Comparison of ENCODE assay signal across 12 cellular contexts in genomic region chr13:77477299-77477848, GRCh38. TPM values are rescaled to one million over a fixed set of nuclear protein-coding genes. Genes with fewer than 3 reads are reported as not detected.
A peak's percentile ranks its signal among the peaks of the same experiment; 100 is the strongest.
DNase-seq lines count a peak whose midpoint lies in the region; ATAC-seq and TF ChIP-seq lines count a peak whose summit lies in the region.
"Had no signal": no experiment of that assay in that cellular context is flagged by ENCODE, and none has a peak within 500 bp of the region (broad histone marks: within the 10 kb centered on the region; RNA-seq: fewer than 3 reads in every experiment).

No MANE protein-coding gene starts in this region.

- H3K36me3 ChIP-seq in BLaER1 treated with 17β-estradiol and CSF1 and Interleukin-3, amounts not matched to agents 10 nM and 100 nM = no peaks in the 10 kb centered on the region
- H3K36me3 ChIP-seq in GM23248 (ENCODE audit: low read depth) (no peaks in the 10 kb centered on the region), body of pancreas (replicated peaks in 1 of 2; ENCODE audit: insufficient read depth in 1 of 2, low read depth in 2 of 2) (no peaks in the 10 kb centered on the region)

- no peaks in the 10 kb centered on the region for H4K20me1 ChIP-seq in BLaER1 treated with 17β-estradiol and CSF1 and Interleukin-3, amounts not matched to agents 10 nM and 100 nM
- no peaks in the 10 kb centered on the region for H4K20me1 ChIP-seq in GM23248 (ENCODE audit: insufficient read depth)

- peaks cover 8 to 20% (median 12%) of the 10 kb centered on the region in 10 experiments for H3K4me1 ChIP-seq in BLaER1 treated with 17β-estradiol and CSF1 and Interleukin-3, amounts not matched to agents 10 nM and 100 nM
- H3K4me1 ChIP-seq in GM23248 (ENCODE audit: insufficient read depth) (peaks cover 15% of the 10 kb centered on the region), body of pancreas (no peaks in the 10 kb centered on the region)

- H3K27ac ChIP-seq in BLaER1 treated with 17β-estradiol and CSF1 and Interleukin-3, amounts not matched to agents 10 nM and 100 nM = peak overlapping the region in 10 of 11 experiments; percentile 55 to 84 (median 76); a peak in 20 of 22 replicates
- peak overlapping the region; percentile 31 for H3K27ac ChIP-seq in GM23248
- H3K27ac ChIP-seq in angular gyrus (ENCODE audit: low read depth, low read length) = peak overlapping the region; percentile 44
- H3K27ac ChIP-seq in body of pancreas = no peak overlapping the region

- H3K4me2 ChIP-seq in BLaER1 treated with 17β-estradiol and CSF1 and Interleukin-3, amounts not matched to agents 10 nM and 100 nM = peak overlapping the region in 10 of 11 experiments; percentile 53 to 84 (median 66); a peak in 20 of 22 replicates
- peak overlapping the region; percentile 80 for H3K4me2 ChIP-seq in GM23248 (ENCODE audit: unreplicated experiment)

- H3K4me1 Mint-ChIP-seq in mesothelial cell of epicardium = peaks cover 17% of the 10 kb centered on the region

- H3K36me3 Mint-ChIP-seq in mesothelial cell of epicardium = no peaks in the 10 kb centered on the region
- H3K36me3 Mint-ChIP-seq: memory B cell had no signal

- intact Hi-C loops in body of pancreas (cut with DNase I) = no loop called here

- no peaks in the 10 kb centered on the region for H3K27me3 ChIP-seq in BLaER1 treated with 17β-estradiol and CSF1 and Interleukin-3, amounts not matched to agents 10 nM and 100 nM
- no peaks in the 10 kb centered on the region for H3K27me3 ChIP-seq in GM23248 (replicated peaks; ENCODE audit: insufficient read depth)
- no peaks in the 10 kb centered on the region for H3K27me3 ChIP-seq in body of pancreas

- no peak overlapping the region for H3K27ac Mint-ChIP-seq in mesothelial cell of epicardium

- H3K27me3 Mint-ChIP-seq in mesothelial cell of epicardium (ENCODE audit: low read depth) = no peaks in the 10 kb centered on the region
- H3K27me3 Mint-ChIP-seq: memory B cell had no signal

- H2AFZ ChIP-seq in GM23248 = peak overlapping the region; percentile 90

- no peaks in the 10 kb centered on the region for H3K79me2 ChIP-seq in GM23248 (ENCODE audit: insufficient read depth)

- no peak overlapping the region for H3K4me3 ChIP-seq in BLaER1 treated with 17β-estradiol and CSF1 and Interleukin-3, amounts not matched to agents 10 nM and 100 nM
- H3K4me3 ChIP-seq in GM23248 = peak overlapping the region; percentile 81
- no peak overlapping the region for H3K4me3 ChIP-seq in body of pancreas

- TF ChIP-seq CTCF in mesothelial cell of epicardium (IDR thresholded peaks at IDR 0.05; ENCODE audit: unreplicated experiment) (no peak), body of pancreas (IDR thresholded peaks at IDR 0.05) (no peak)

- H3K9ac ChIP-seq in BLaER1 treated with 17β-estradiol and CSF1 and Interleukin-3, amounts not matched to agents 10 nM and 100 nM = peak overlapping the region in 5 of 11 experiments; percentile 63 to 79 (median 73); a peak in 6 of 22 replicates
- H3K9ac ChIP-seq in GM23248 = peak overlapping the region; percentile 73

- no peaks in the 10 kb centered on the region for H3K9me2 ChIP-seq in GM23248 (ENCODE audit: insufficient read depth)

- DNase-seq in GM23248 = peak; percentile 37
- DNase-seq in mesothelial cell of epicardium (ENCODE audit: low spot score in 2 of 2, unreplicated experiment in 2 of 2) = no peak
- no peak for DNase-seq in body of pancreas
- no peak for DNase-seq in NCI-H2107 (lab: John Stamatoyannopoulos, UW)
- no peak for DNase-seq in OCI-M2 (lab: John Stamatoyannopoulos, UW; ENCODE audit: unreplicated experiment)
- DNase-seq: COR-L47, small intestine had no signal

- peak overlapping the region; percentile 69 for H3K4me3 Mint-ChIP-seq in mesothelial cell of epicardium

- H3F3A ChIP-seq in GM23248 (ENCODE audit: insufficient read depth) = peaks cover 9% of the 10 kb centered on the region; the same call in 1 of the 2 replicates

- ATAC-seq in body of pancreas = no peak
- no peak for ATAC-seq in HG03108 (IDR thresholded peaks at IDR 0.05; ENCODE audit: unreplicated experiment)

- 36 to 43% methylated on average over 3 of the region's 3 CpGs for WGBS in GM23248 (ENCODE audit: low coverage in 1 of 2, low lambda C conversion rate in 2 of 2, missing lambda C conversion rate in 2 of 2), 2 experiments
- 67 to 78% methylated on average over 3 of the region's 3 CpGs for WGBS in body of pancreas, 2 donors

- peaks cover 14 to 30% (median 21%) of the 10 kb centered on the region in 11 experiments for H3K9me3 ChIP-seq in BLaER1 treated with 17β-estradiol and CSF1 and Interleukin-3, amounts not matched to agents 10 nM and 100 nM (replicated peaks in 1 of 11)
- no peaks in the 10 kb centered on the region for H3K9me3 ChIP-seq in GM23248 (ENCODE audit: low read depth)
- no peaks in the 10 kb centered on the region for H3K9me3 ChIP-seq in body of pancreas

- peaks cover 5% of the 10 kb centered on the region for H3K9me3 Mint-ChIP-seq in mesothelial cell of epicardium
- H3K9me3 Mint-ChIP-seq: memory B cell had no signal

- no peak for TF ChIP-seq POLR2A in body of pancreas (IDR thresholded peaks at IDR 0.05)

- in situ Hi-C loops in GM23248 (cut with MboI) = no loop called here

RNA-seq across cellular contexts. Expression of gene SCEL, which starts 58.1 kb away (rescaled TPM):
- total RNA-seq in GM23248 (2014; rRNA removed; shearing (Covaris generic)) = not detected in 2 replicates
- polyA plus RNA-seq in GM23248 (2016; fragmentation: Nextera tagmentation; extraction: Ambion mirVana) = not detected in 2 replicates
- total RNA-seq in mesothelial cell of epicardium = 0.13 TPM in 1 of 3 replicates, not detected in the others
- total RNA-seq in body of pancreas = not detected
- total RNA-seq: activated T-helper 2 cell treated with anti-CD3 and anti-CD28 coated beads, Interferon-gamma antibody, Interleukin-2, Interleukin-4, amounts not matched to agents 10 μg/mL and 5 μg/mL and 100 μg/mL, durations not matched to agents 14 hours and 24 hours and 36 hours had no signal

Comparison
In these comparisons a context has a peak if more than half of its experiments do, and no peak if none do; other contexts are left out.
1. H3K27ac ChIP-seq: peak in BLaER1 treated with 17β-estradiol and CSF1 and Interleukin-3, amounts not matched to agents 10 nM and 100 nM (10 of 11), GM23248 (single experiment) and angular gyrus (single experiment); none in body of pancreas (0 of 4).